ENCODE assay signal across 8 cellular contexts in the genomic region with DNA sequence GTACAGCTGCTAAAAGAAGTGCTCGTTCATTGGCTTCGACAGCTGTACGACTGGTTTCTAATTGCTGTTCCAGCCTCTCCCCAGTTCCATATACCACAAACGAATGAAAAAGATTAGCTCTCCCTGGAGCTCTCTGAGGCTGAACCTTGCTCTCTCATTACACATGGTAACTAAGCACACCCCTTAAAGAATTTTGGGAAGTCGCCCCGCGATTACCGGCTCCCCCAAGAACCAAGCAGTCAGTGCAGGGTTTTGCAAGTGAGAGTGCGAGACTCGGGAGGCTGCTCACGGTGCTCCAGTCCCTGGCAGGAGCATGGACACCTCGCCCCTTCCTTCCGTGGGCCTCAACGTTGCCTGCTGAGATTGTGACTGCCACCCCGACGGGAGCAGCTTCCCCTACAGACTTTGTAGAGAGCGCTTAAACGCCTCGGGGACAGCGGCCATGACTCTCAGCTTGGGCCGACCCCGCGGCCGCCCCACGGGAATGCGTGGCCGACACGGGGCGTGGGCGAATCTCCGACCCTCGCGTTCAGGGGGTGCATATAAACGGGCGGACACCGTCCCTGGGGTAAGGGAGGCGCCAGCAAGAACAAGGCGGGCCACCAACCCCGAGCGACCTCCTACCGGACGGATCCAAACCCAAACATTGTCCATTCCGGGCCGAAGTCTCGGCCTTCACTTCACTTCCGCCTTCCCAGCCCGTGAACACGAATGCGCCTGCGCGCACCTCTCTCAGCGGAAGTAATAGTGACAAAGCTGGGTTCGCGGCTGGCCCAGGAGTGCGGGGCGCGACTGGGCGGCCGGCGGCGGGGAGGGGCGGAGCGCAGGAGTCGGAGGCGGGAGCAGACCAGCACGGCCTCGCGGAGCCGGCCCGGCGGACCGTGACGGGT. TPM values are rescaled to one million over a fixed set of nuclear protein-coding genes. Genes with fewer than 3 reads are reported as not detected.
A peak's percentile ranks its signal among the peaks of the same experiment; 100 is the strongest.
DNase-seq lines count a peak whose midpoint lies in the region; ATAC-seq and TF ChIP-seq lines count a peak whose summit lies in the region.

A gene with protein sequence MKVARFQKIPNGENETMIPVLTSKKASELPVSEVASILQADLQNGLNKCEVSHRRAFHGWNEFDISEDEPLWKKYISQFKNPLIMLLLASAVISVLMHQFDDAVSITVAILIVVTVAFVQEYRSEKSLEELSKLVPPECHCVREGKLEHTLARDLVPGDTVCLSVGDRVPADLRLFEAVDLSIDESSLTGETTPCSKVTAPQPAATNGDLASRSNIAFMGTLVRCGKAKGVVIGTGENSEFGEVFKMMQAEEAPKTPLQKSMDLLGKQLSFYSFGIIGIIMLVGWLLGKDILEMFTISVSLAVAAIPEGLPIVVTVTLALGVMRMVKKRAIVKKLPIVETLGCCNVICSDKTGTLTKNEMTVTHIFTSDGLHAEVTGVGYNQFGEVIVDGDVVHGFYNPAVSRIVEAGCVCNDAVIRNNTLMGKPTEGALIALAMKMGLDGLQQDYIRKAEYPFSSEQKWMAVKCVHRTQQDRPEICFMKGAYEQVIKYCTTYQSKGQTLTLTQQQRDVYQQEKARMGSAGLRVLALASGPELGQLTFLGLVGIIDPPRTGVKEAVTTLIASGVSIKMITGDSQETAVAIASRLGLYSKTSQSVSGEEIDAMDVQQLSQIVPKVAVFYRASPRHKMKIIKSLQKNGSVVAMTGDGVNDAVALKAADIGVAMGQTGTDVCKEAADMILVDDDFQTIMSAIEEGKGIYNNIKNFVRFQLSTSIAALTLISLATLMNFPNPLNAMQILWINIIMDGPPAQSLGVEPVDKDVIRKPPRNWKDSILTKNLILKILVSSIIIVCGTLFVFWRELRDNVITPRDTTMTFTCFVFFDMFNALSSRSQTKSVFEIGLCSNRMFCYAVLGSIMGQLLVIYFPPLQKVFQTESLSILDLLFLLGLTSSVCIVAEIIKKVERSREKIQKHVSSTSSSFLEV (plus strand): TSS at position 845 of the 890 bp plus-strand sequence. CDS start 686 bp downstream, outside the sequence.

- no peaks in the 10 kb centered on the region for H3K9me3 ChIP-seq in prostate gland

- peak within 1 kb of the TSS; percentile 93 for H3K4me3 Mint-ChIP-seq in T-helper 1 cell treated with Interleukin-12 subunit alpha and Interleukin-12 subunit beta and Interleukin-4 antibody, amounts not matched to agents 30 μg/mL and 1 μg/mL, for 36 hours

- no peaks in the 10 kb centered on the region for H3K9me3 Mint-ChIP-seq in T-helper 1 cell treated with Interleukin-12 subunit alpha and Interleukin-12 subunit beta and Interleukin-4 antibody, amounts not matched to agents 30 μg/mL and 1 μg/mL, for 36 hours

- peak within 1 kb of the TSS; percentile 98 for H3K27ac Mint-ChIP-seq in T-helper 1 cell treated with Interleukin-12 subunit alpha and Interleukin-12 subunit beta and Interleukin-4 antibody, amounts not matched to agents 30 μg/mL and 1 μg/mL, for 36 hours

- peak in 2 of 4 experiments; percentile 17 to 33 for TF ChIP-seq CTCF in prostate gland (IDR thresholded peaks at IDR 0.05)

- peaks cover 34% of the 10 kb centered on the region for H3K4me1 Mint-ChIP-seq in T-helper 1 cell treated with Interleukin-12 subunit alpha and Interleukin-12 subunit beta and Interleukin-4 antibody, amounts not matched to agents 30 μg/mL and 1 μg/mL, for 36 hours (ENCODE audit: low read depth)

- H3K4me1 ChIP-seq in prostate gland (replicated peaks) (no peaks in the 10 kb centered on the region), urinary bladder (ENCODE audit: insufficient read depth) (peaks cover 3% of the 10 kb centered on the region)

- H3K36me3 Mint-ChIP-seq in T-helper 1 cell treated with Interleukin-12 subunit alpha and Interleukin-12 subunit beta and Interleukin-4 antibody, amounts not matched to agents 30 μg/mL and 1 μg/mL, for 36 hours (ENCODE audit: low read depth), result no peaks in the 10 kb centered on the region

- intact Hi-C loops in left ventricle myocardium superior (cut with micrococcal nuclease) (loop anchor here (2.0 kb wide), 1 partner anchor 133 kb away; no protein-coding TSS in a partner anchor), prostate gland (cut with DNase I) (loop anchor here (1.0 to 10.0 kb wide), 4 partner anchors 134 to 619 kb away; partner anchors contain the start of genes ASTE1, NEK11 and NUDT16)

- H3K4me3 ChIP-seq in prostate gland, result peak within 1 kb of the TSS; percentile 66 to 79
- H3K4me3 ChIP-seq in urinary bladder (ENCODE audit: low read depth, low read length), result peak within 1 kb of the TSS; percentile 92

- H3K27me3 ChIP-seq in prostate gland (replicated peaks; ENCODE audit: insufficient read depth), result no peaks in the 10 kb centered on the region

- TF ChIP-seq POLR2A in GM15510 (IDR thresholded peaks at IDR 0.05; ENCODE audit: borderline replicate concordance, extremely low read depth, insufficient read length) (peak; percentile 80), prostate gland (IDR thresholded peaks at IDR 0.05) (peak; percentile 90)

- under 1% methylated on average over 73 of the region's 73 CpGs for WGBS in prostate gland
- WGBS in urinary bladder, result under 1% methylated on average over 73 of the region's 73 CpGs

- ATAC-seq in HG02885 (IDR thresholded peaks at IDR 0.05; ENCODE audit: poor library complexity, unreplicated experiment) (peak; percentile 91), left ventricle myocardium superior (peak; percentile 98)

- peak; percentile 76 for DNase-seq in NCI-H1694 (lab: John Stamatoyannopoulos, UW)
- DNase-seq in amygdala (lab: John Stamatoyannopoulos, UW), result peak; percentile 37 to 96 (median 88)
- peak; percentile 98 for DNase-seq in left ventricle myocardium superior
- DNase-seq in prostate gland (ENCODE audit: low spot score), result peak; percentile 94

- no peaks in the 10 kb centered on the region for H3K27me3 Mint-ChIP-seq in T-helper 1 cell treated with Interleukin-12 subunit alpha and Interleukin-12 subunit beta and Interleukin-4 antibody, amounts not matched to agents 30 μg/mL and 1 μg/mL, for 36 hours (ENCODE audit: low read depth)

- H3K27ac ChIP-seq in prostate gland (peak within 1 kb of the TSS; percentile 93 to 95), urinary bladder (ENCODE audit: low read depth) (peak within 1 kb of the TSS; percentile 97)

- H3K36me3 ChIP-seq in prostate gland (no peaks in the 10 kb centered on the region), urinary bladder (ENCODE audit: insufficient read depth) (no peaks in the 10 kb centered on the region)

RNA-seq across cellular contexts. Expression of the gene that starts here (rescaled TPM):
- 56.6 TPM for total RNA-seq in left ventricle myocardium superior
- total RNA-seq in prostate gland, result 100 to 1,000 TPM; 123 to 158 TPM
- 94.4 TPM for total RNA-seq in urinary bladder
- 41.8 TPM for polyA plus RNA-seq in urinary bladder

Comparison
In these comparisons a context has a peak if more than half of its experiments do, and no peak if none do; other contexts are left out.
1. Peak in every context shown above with its lines: DNase-seq, ATAC-seq, H3K4me3 ChIP-seq and H3K27ac ChIP-seq.